ENCODE assay signal across 8 cellular contexts in genomic region chr17:75783803-75784472, GRCh38. TPM values are rescaled to one million over a fixed set of nuclear protein-coding genes. Genes with fewer than 3 reads are reported as not detected.
DNase-seq lines count a peak whose midpoint lies in the region; ATAC-seq lines count a peak whose summit lies in the region.

No MANE protein-coding gene starts in this region.

- peak overlapping the region; percentile 100 for H3K27ac Mint-ChIP-seq in activated naive CD4-positive, alpha-beta T cell treated with anti-CD3 and anti-CD28 coated beads, Interleukin-2, amount 10 ng/mL, durations not matched to agents 7 days and 5 days

- peaks cover 6% of the 10 kb centered on the region for H3K36me3 Mint-ChIP-seq in activated naive CD4-positive, alpha-beta T cell treated with anti-CD3 and anti-CD28 coated beads, Interleukin-2, amount 10 ng/mL, durations not matched to agents 7 days and 5 days

- H3K9me3 ChIP-seq in ES-I3 (ENCODE audit: control insufficient read depth, insufficient read depth, low read length) (no peaks in the 10 kb centered on the region), right cardiac atrium (ENCODE audit: control insufficient read depth, low read length) (no peaks in the 10 kb centered on the region), skeletal muscle tissue (ENCODE audit: control insufficient read depth in 3 of 3, low read length in 3 of 3) (no peaks in the 10 kb centered on the region)

- peaks cover 4% of the 10 kb centered on the region for H3K27me3 Mint-ChIP-seq in activated naive CD4-positive, alpha-beta T cell treated with anti-CD3 and anti-CD28 coated beads, Interleukin-2, amount 10 ng/mL, durations not matched to agents 7 days and 5 days

- DNase-seq in activated naive CD4-positive, alpha-beta T cell treated with anti-CD3 and anti-CD28 coated beads, Interleukin-2, amount 10 ng/mL, durations not matched to agents 7 days and 5 days, result peak; percentile 37
- peak; percentile 38 to 80 (median 80) for DNase-seq in right cardiac atrium
- no peak for DNase-seq in CD1c-positive myeloid dendritic cell (ENCODE audit: extremely low spot score)
- DNase-seq in NCI-H1436 treated with DMSO at 0.1 percent for 48 hours (lab: John Stamatoyannopoulos, UW), result no peak

- H3K27me3 ChIP-seq in right cardiac atrium (ENCODE audit: control insufficient read depth, insufficient read depth) (no peaks in the 10 kb centered on the region), skeletal muscle tissue (ENCODE audit: control insufficient read depth in 3 of 3, insufficient read depth in 3 of 3, low read length in 3 of 3) (no peaks in the 10 kb centered on the region)

- H3K27ac ChIP-seq in right cardiac atrium (ENCODE audit: low read length), result peak overlapping the region; percentile 98
- peak overlapping the region; percentile 98 for H3K27ac ChIP-seq in skeletal muscle tissue (ENCODE audit: low read depth, low read length)

- H3K4me3 ChIP-seq in right cardiac atrium (ENCODE audit: low read length), result peak overlapping the region; percentile 52
- H3K4me3 ChIP-seq in skeletal muscle tissue (ENCODE audit: low read length in 3 of 3), result peak overlapping the region; percentile 82 to 85 (median 83)

- 58% methylated on average over 20 of the region's 20 CpGs for WGBS in right cardiac atrium

- H3K4me1 ChIP-seq in ES-I3 (ENCODE audit: insufficient read depth, low read length) (peaks cover 23% of the 10 kb centered on the region), right cardiac atrium (ENCODE audit: control insufficient read depth, insufficient read depth, low read length) (peaks cover 5% of the 10 kb centered on the region), skeletal muscle tissue (ENCODE audit: control insufficient read depth in 3 of 3, insufficient read depth in 3 of 3, low read length in 3 of 3) (peaks cover 28 to 40% (median 33%) of the 10 kb centered on the region in 3 donors)

- peak overlapping the region; percentile 86 for H3K4me3 Mint-ChIP-seq in activated naive CD4-positive, alpha-beta T cell treated with anti-CD3 and anti-CD28 coated beads, Interleukin-2, amount 10 ng/mL, durations not matched to agents 7 days and 5 days

- CTCF ChIA-PET in activated naive CD4-positive, alpha-beta T cell treated with anti-CD3 and anti-CD28 coated beads, Interleukin-2, amount 10 ng/mL, durations not matched to agents 7 days and 5 days (lab: Charles Lee), result interaction anchor here (1.0 to 1.7 kb wide), 9 partner anchors 10 to 81 kb away, joined by 3 to 14 read pairs (median 5); partner anchors contain the start of gene GALK1

- H3K36me3 ChIP-seq in ES-I3 (ENCODE audit: insufficient read depth, low read length) (0 out of 2 replicates have a peak, but pooled peaks cover 2% of the 10 kb centered on the region), skeletal muscle tissue (ENCODE audit: control insufficient read depth in 3 of 3, insufficient read depth in 3 of 3, low read length in 3 of 3) (peaks cover 0 to 1% (median under 1%) of the 10 kb centered on the region in 3 donors)

- no peaks in the 10 kb centered on the region for H3K9me3 Mint-ChIP-seq in activated naive CD4-positive, alpha-beta T cell treated with anti-CD3 and anti-CD28 coated beads, Interleukin-2, amount 10 ng/mL, durations not matched to agents 7 days and 5 days

- H3K4me1 Mint-ChIP-seq in activated naive CD4-positive, alpha-beta T cell treated with anti-CD3 and anti-CD28 coated beads, Interleukin-2, amount 10 ng/mL, durations not matched to agents 7 days and 5 days, result peaks cover 59% of the 10 kb centered on the region

- ATAC-seq in HG02885 (IDR thresholded peaks at IDR 0.05; ENCODE audit: poor library complexity, unreplicated experiment) (peak; percentile 0), right cardiac atrium (peak in 1 of 2 donors; percentile 0), GM21576 (IDR thresholded peaks at IDR 0.05; ENCODE audit: unreplicated experiment) (no peak)

- H3K9ac ChIP-seq in ES-I3 (ENCODE audit: low read depth, low read length) (peak overlapping the region; percentile 99), skeletal muscle tissue (ENCODE audit: low read depth in 1 of 3, low read length in 3 of 3) (peak overlapping the region; percentile 94 to 96 (median 95))

- intact Hi-C loops in right cardiac atrium (cut with DNase I), result loop anchor here in 1 of 4 donors (10.0 kb wide), 1 partner anchor 111 kb away; the partner anchor contains the start of gene TRIM65

RNA-seq across cellular contexts. Expression of gene UNK, which starts 0.7 kb away (rescaled TPM):
- total RNA-seq in right cardiac atrium (10 to 100 TPM; 18.2 to 22.5 (median 19.9) TPM), skeletal muscle tissue (15.7 TPM)
- 20.8 TPM for polyA plus RNA-seq in right cardiac atrium

RNA-seq across cellular contexts. Expression of gene GALK1, which starts 18.9 kb away (rescaled TPM):
- total RNA-seq in right cardiac atrium (10 to 100 TPM; 15.9 to 19.5 (median 17.3) TPM), skeletal muscle tissue (29.2 TPM)
- 22.6 TPM for polyA plus RNA-seq in right cardiac atrium

Comparison
In these comparisons a context has a peak if more than half of its experiments do, and no peak if none do; other contexts are left out.
1. DNase-seq: peak in activated naive CD4-positive, alpha-beta T cell treated with anti-CD3 and anti-CD28 coated beads, Interleukin-2, amount 10 ng/mL, durations not matched to agents 7 days and 5 days (single experiment) and right cardiac atrium (3 of 3); none in CD1c-positive myeloid dendritic cell (single experiment) and NCI-H1436 treated with DMSO at 0.1 percent for 48 hours (single experiment).